Comparison of ENCODE assay signal across 21 cellular contexts in genomic region chr10:129048513-129048912, GRCh38.
DNase-seq lines count a peak whose midpoint lies in the region; ATAC-seq, FAIRE-seq and TF ChIP-seq lines count a peak whose summit lies in the region.
"Had no signal": no experiment of that assay in that cellular context is flagged by ENCODE, and none has a peak within 500 bp of the region (broad histone marks: within the 10 kb centered on the region; RNA-seq: fewer than 3 reads in every experiment).

No MANE protein-coding gene starts in this region.

- CTCF ChIA-PET in endothelial cell of umbilical vein (lab: Charles Lee), result no interaction called here
- CTCF ChIA-PET in Caco-2 (lab: Charles Lee), result no interaction called here

- H3K9me3 ChIP-seq in endothelial cell of umbilical vein (replicated peaks; ENCODE audit: control insufficient read depth, insufficient read depth, low read length) (no peaks in the 10 kb centered on the region), Caco-2 (no peaks in the 10 kb centered on the region)
- H3K9me3 ChIP-seq: A549 had no signal

- H3K9me1 ChIP-seq in endothelial cell of umbilical vein (replicated peaks; ENCODE audit: control insufficient read depth, extremely low read depth, insufficient read depth, low read length), result no peaks in the 10 kb centered on the region

- POLR2A ChIA-PET in endothelial cell of umbilical vein (lab: Charles Lee), result no interaction called here
- POLR2A ChIA-PET in Caco-2 (lab: Charles Lee), result no interaction called here

- H3K9me3 Mint-ChIP-seq in Caco-2 (ENCODE audit: unreplicated experiment), result no peaks in the 10 kb centered on the region
- H3K9me3 Mint-ChIP-seq: CD4-positive, alpha-beta T cell had no signal

- H3K27ac Mint-ChIP-seq in Caco-2 (ENCODE audit: unreplicated experiment), result no peak overlapping the region
- H3K27ac Mint-ChIP-seq: CD4-positive, alpha-beta T cell had no signal

- peaks cover 21% of the 10 kb centered on the region for H3K27me3 Mint-ChIP-seq in Caco-2 (ENCODE audit: insufficient read depth, unreplicated experiment)

- H2AFZ ChIP-seq in endothelial cell of umbilical vein (ENCODE audit: low read depth, low read length), result peak overlapping the region; percentile 45

- BruUV-seq in endothelial cell of umbilical vein (replicated peaks; lab: Mats Ljungman, UMichigan) (no TSS peak), Caco-2 (replicated peaks; lab: Mats Ljungman, UMichigan) (no TSS peak)

- H3K4me1 Mint-ChIP-seq in Caco-2 (ENCODE audit: low read depth, unreplicated experiment), result no peaks in the 10 kb centered on the region

- dilution Hi-C loops in endothelial cell of umbilical vein (cut with MboI; ENCODE audit: extremely low pct_ligation_motif_present, low sequenced_read_pairs), result no loop called here

- H3K4me1 ChIP-seq in endothelial cell of umbilical vein (ENCODE audit: control insufficient read depth, extremely low read depth, insufficient read depth, low read length) (peaks cover 42% of the 10 kb centered on the region), Caco-2 (no peaks in the 10 kb centered on the region)
- H3K4me1 ChIP-seq: A549 had no signal

- H3K4me2 ChIP-seq in endothelial cell of umbilical vein (ENCODE audit: insufficient read depth, low read length), result no peak overlapping the region
- H3K4me2 ChIP-seq: A549, KMS-11 had no signal

- TF ChIP-seq CTCF in endothelial cell of umbilical vein (IDR thresholded peaks at IDR 0.05; ENCODE audit: extremely low read depth in 1 of 2, insufficient read depth in 1 of 2, low read depth in 1 of 2, low read length in 2 of 2) (no peak), Caco-2 (IDR thresholded peaks at IDR 0.05; ENCODE audit: insufficient read depth in 1 of 2, low read depth in 1 of 2, low read length in 1 of 2, severe bottlenecking in 1 of 2, unreplicated experiment in 1 of 2) (no peak)

- DNase-seq in Daoy (ENCODE audit: low read depth), result peak; percentile 73
- DNase-seq in HT1080 (ENCODE audit: low read depth), result peak; percentile 36
- DNase-seq in endothelial cell of umbilical vein (ENCODE audit: low read depth, low spot score), result no peak
- peak; percentile 18 for DNase-seq in kidney tubule cell (ENCODE audit: low spot score)
- no peak for DNase-seq in Caco-2
- DNase-seq in ureter (ENCODE audit: low spot score), result no peak
- DNase-seq in SIG-M5 (lab: John Stamatoyannopoulos, UW), result no peak
- DNase-seq: CD4-positive, alpha-beta T cell; COR-L47; DMS153; GF-D8; HCEC 1CT; NCI-H1694 treated with DMSO at 0.1 percent for 48 hours; NCI-H2081 treated with DMSO at 0.1 percent for 48 hours; NCI-H2171 treated with DMSO at 0.1 percent for 48 hours; NCI-H446; NCI-H526 treated with DMSO at 0.1 percent for 48 hours; Right ventricle myocardium superior had no signal

- H3K4me3 Mint-ChIP-seq in Caco-2 (ENCODE audit: unreplicated experiment), result no peak overlapping the region
- H3K4me3 Mint-ChIP-seq: CD4-positive, alpha-beta T cell had no signal

- ATAC-seq in HG03342 (IDR thresholded peaks at IDR 0.05; ENCODE audit: unreplicated experiment), result no peak
- ATAC-seq: A549 had no signal

- intact Hi-C loops in endothelial cell of umbilical vein (cut with micrococcal nuclease) (no loop called here), Caco-2 (cut with micrococcal nuclease; ENCODE audit: unreplicated experiment) (no loop called here)

- no peaks in the 10 kb centered on the region for H4K20me1 ChIP-seq in endothelial cell of umbilical vein (replicated peaks; ENCODE audit: control insufficient read depth, extremely low read depth, insufficient read depth, low read length)

- no peak overlapping the region for H3K9ac ChIP-seq in endothelial cell of umbilical vein (replicated peaks; ENCODE audit: extremely low read depth, insufficient read depth, low read length)
- H3K9ac ChIP-seq: KMS-11 had no signal

- no peaks in the 10 kb centered on the region for H3K36me3 Mint-ChIP-seq in Caco-2 (ENCODE audit: insufficient read depth, unreplicated experiment)

- no peaks in the 10 kb centered on the region for H3K27me3 ChIP-seq in endothelial cell of umbilical vein (ENCODE audit: control insufficient read depth in 2 of 2, insufficient read depth in 2 of 2, low read length in 2 of 2)
- H3K27me3 ChIP-seq in Caco-2 (replicated peaks; ENCODE audit: control insufficient read depth, insufficient read depth, low read length), result no peaks in the 10 kb centered on the region

- no peak overlapping the region for H3K4me3 ChIP-seq in endothelial cell of umbilical vein (replicated peaks in 1 of 3; ENCODE audit: insufficient read depth in 1 of 3, low read depth in 1 of 3, low read length in 3 of 3)
- no peak overlapping the region for H3K4me3 ChIP-seq in Caco-2 (ENCODE audit: low read depth, low read length)
- H3K4me3 ChIP-seq: A549 had no signal

- H3K36me3 ChIP-seq in endothelial cell of umbilical vein (ENCODE audit: control insufficient read depth in 2 of 2, extremely low read depth in 1 of 2, insufficient read depth in 2 of 2, low read length in 2 of 2) (no peaks in the 10 kb centered on the region), Caco-2 (ENCODE audit: control insufficient read depth, insufficient read depth, low read length) (no peaks in the 10 kb centered on the region)

- H3K79me2 ChIP-seq in endothelial cell of umbilical vein (ENCODE audit: control insufficient read depth, insufficient read depth, low read length), result no peaks in the 10 kb centered on the region

- H3K27ac ChIP-seq in endothelial cell of umbilical vein (ENCODE audit: insufficient read depth, low read depth, low read length), result peak overlapping the region; percentile 38
- H3K27ac ChIP-seq: A549, KMS-11 had no signal

- no peak for TF ChIP-seq POLR2A in endothelial cell of umbilical vein (IDR thresholded peaks at IDR 0.05; ENCODE audit: low read depth, low read length)

- peak; percentile 12 for FAIRE-seq in endothelial cell of umbilical vein (lab: Jason Lieb, UNC)
- FAIRE-seq: A549 had no signal

TF ChIP-seq in endothelial cell of umbilical vein, 7 proteins besides CTCF, POLR2A, EP300 and RAD21:
- TF ChIP-seq MAX (IDR thresholded peaks at IDR 0.05; ENCODE audit: insufficient read depth, insufficient read length) (no peak), JUN (IDR thresholded peaks at IDR 0.05; ENCODE audit: borderline replicate concordance, insufficient read depth, insufficient read length, low read depth) (peak; percentile 5)

Comparison
In these comparisons a context has a peak if more than half of its experiments do, and no peak if none do; other contexts are left out.
1. DNase-seq: peak in Daoy (single experiment), HT1080 (single experiment) and kidney tubule cell (single experiment); none in endothelial cell of umbilical vein (single experiment), Caco-2 (0 of 2), ureter (single experiment) and SIG-M5 (single experiment).